19 cellular contexts compared by ENCODE assay signal in the genomic region with DNA sequence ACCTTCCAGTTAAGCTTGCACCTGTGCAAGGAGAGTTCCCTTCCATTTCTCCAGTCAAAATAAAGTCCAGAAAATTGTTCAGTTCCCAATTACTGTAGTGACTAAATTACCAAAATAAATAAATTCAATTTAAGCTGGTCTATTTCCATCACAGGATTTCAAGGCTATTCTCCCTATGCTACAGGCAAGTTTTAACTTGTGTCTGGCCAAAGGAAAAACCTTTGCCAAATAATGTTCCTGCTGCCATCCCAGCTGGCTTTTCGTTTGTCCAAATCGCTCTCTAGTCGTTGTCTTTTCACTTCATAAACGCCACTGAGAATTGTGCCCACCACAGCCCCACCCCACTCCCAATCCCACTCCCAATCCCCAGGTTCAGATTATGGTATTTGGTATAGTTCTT. TPM values are rescaled to one million over a fixed set of nuclear protein-coding genes. Genes with fewer than 3 reads are reported as not detected.
DNase-seq lines count a peak whose midpoint lies in the region; ATAC-seq and TF ChIP-seq lines count a peak whose summit lies in the region.
"Had no signal": no experiment of that assay in that cellular context is flagged by ENCODE, and none has a peak within 500 bp of the region (broad histone marks: within the 10 kb centered on the region; RNA-seq: fewer than 3 reads in every experiment).

No MANE protein-coding gene starts in this region.

- H3K27ac Mint-ChIP-seq in natural killer cell = no peak overlapping the region
- H3K27ac Mint-ChIP-seq in natural killer cell treated with Interleukin-12 subunit alpha and Interleukin-12 subunit beta and Interleukin-15 and Interleukin-18, amount 100 ng/mL, for 72 hours = no peak overlapping the region
- no peak overlapping the region for H3K27ac Mint-ChIP-seq in neural progenitor cell
- H3K27ac Mint-ChIP-seq: activated CD4-positive, alpha-beta memory T cell treated with anti-CD3 and anti-CD28 coated beads, Interleukin-2, amount 10 ng/mL, durations not matched to agents 7 days and 5 days had no signal

- ATAC-seq in natural killer cell (no peak), esophagus mucosa (no peak), GM18867 (IDR thresholded peaks at IDR 0.05; ENCODE audit: unreplicated experiment) (no peak), GM18870 (IDR thresholded peaks at IDR 0.05; ENCODE audit: unreplicated experiment) (no peak)
- no peak for ATAC-seq in natural killer cell treated with Interleukin-12 subunit alpha and Interleukin-12 subunit beta and Interleukin-15 and Interleukin-18, amount 100 ng/mL, for 72 hours

- H3K4me1 ChIP-seq in neural progenitor cell = peaks cover 6% of the 10 kb centered on the region
- H3K4me1 ChIP-seq: Caco-2 had no signal

- peaks cover 20 to 25% of the 10 kb centered on the region in 2 donors for H3K27me3 Mint-ChIP-seq in natural killer cell (ENCODE audit: low read depth in 2 of 2)
- peaks cover 18 to 30% of the 10 kb centered on the region in 2 donors for H3K27me3 Mint-ChIP-seq in natural killer cell treated with Interleukin-12 subunit alpha and Interleukin-12 subunit beta and Interleukin-15 and Interleukin-18, amount 100 ng/mL, for 72 hours
- H3K27me3 Mint-ChIP-seq in neural progenitor cell (ENCODE audit: insufficient read depth, low read depth) = peaks cover 22% of the 10 kb centered on the region

- peaks cover 4 to 6% of the 10 kb centered on the region in 2 donors for H3K9me3 Mint-ChIP-seq in natural killer cell
- peaks cover 2% of the 10 kb centered on the region for H3K9me3 Mint-ChIP-seq in natural killer cell treated with Interleukin-12 subunit alpha and Interleukin-12 subunit beta and Interleukin-15 and Interleukin-18, amount 100 ng/mL, for 72 hours
- H3K9me3 Mint-ChIP-seq in neural progenitor cell = no peaks in the 10 kb centered on the region
- H3K9me3 Mint-ChIP-seq: activated CD4-positive, alpha-beta memory T cell treated with anti-CD3 and anti-CD28 coated beads, Interleukin-2, amount 10 ng/mL, durations not matched to agents 7 days and 5 days had no signal

- H3K4me3 Mint-ChIP-seq in natural killer cell (peak overlapping the region; percentile 9), neural progenitor cell (peak overlapping the region; percentile 88)
- no peak overlapping the region for H3K4me3 Mint-ChIP-seq in natural killer cell treated with Interleukin-12 subunit alpha and Interleukin-12 subunit beta and Interleukin-15 and Interleukin-18, amount 100 ng/mL, for 72 hours
- H3K4me3 Mint-ChIP-seq: activated CD4-positive, alpha-beta memory T cell treated with anti-CD3 and anti-CD28 coated beads, Interleukin-2, amount 10 ng/mL, durations not matched to agents 7 days and 5 days had no signal

- H3K27ac ChIP-seq in neural progenitor cell = no peak overlapping the region
- H3K27ac ChIP-seq: HL-60 had no signal

- H3K4me1 Mint-ChIP-seq in natural killer cell = peaks cover 0 to 5% of the 10 kb centered on the region in 2 donors
- H3K4me1 Mint-ChIP-seq in natural killer cell treated with Interleukin-12 subunit alpha and Interleukin-12 subunit beta and Interleukin-15 and Interleukin-18, amount 100 ng/mL, for 72 hours (ENCODE audit: low read depth in 2 of 2) = peaks cover 0 to 3% of the 10 kb centered on the region in 2 donors
- peaks cover 18% of the 10 kb centered on the region for H3K4me1 Mint-ChIP-seq in neural progenitor cell

- H3K4me2 ChIP-seq in neural progenitor cell = peak overlapping the region; percentile 86

- H3K4me3 ChIP-seq in fibroblast of pulmonary artery (replicated peaks; ENCODE audit: low read depth, low read length) (peak overlapping the region; percentile 61), neural progenitor cell (peak overlapping the region; percentile 50)

- peaks cover 16% of the 10 kb centered on the region for H4K20me1 ChIP-seq in neural progenitor cell (ENCODE audit: low read depth)

- H3K9me3 ChIP-seq in neural progenitor cell (ENCODE audit: low read depth) = no peaks in the 10 kb centered on the region
- H3K9me3 ChIP-seq: Caco-2 had no signal

- H2AFZ ChIP-seq in neural progenitor cell (replicated peaks) = no peak overlapping the region

- peaks cover 65% of the 10 kb centered on the region for H3K27me3 ChIP-seq in neural progenitor cell

- no peaks in the 10 kb centered on the region for H3K79me2 ChIP-seq in neural progenitor cell (ENCODE audit: low read depth)

- TF ChIP-seq CTCF in natural killer cell (IDR thresholded peaks at IDR 0.05) (no peak), fibroblast of pulmonary artery (IDR thresholded peaks at IDR 0.05; ENCODE audit: low read length, missing control alignments) (no peak), neural progenitor cell (IDR thresholded peaks at IDR 0.05) (no peak)

- no peaks in the 10 kb centered on the region for H3K36me3 ChIP-seq in neural progenitor cell

- H3F3A ChIP-seq in neural progenitor cell (ENCODE audit: low read depth) = peaks cover 21% of the 10 kb centered on the region

- no peak overlapping the region for H3K9ac ChIP-seq in neural progenitor cell

- DNase-seq in natural killer cell = no peak
- no peak for DNase-seq in natural killer cell treated with Interleukin-12 subunit alpha and Interleukin-12 subunit beta and Interleukin-15 and Interleukin-18, amount 100 ng/mL, for 72 hours (ENCODE audit: low spot score)
- DNase-seq in fibroblast of pulmonary artery (ENCODE audit: low read depth) = no peak
- no peak for DNase-seq in neural progenitor cell (ENCODE audit: low spot score)
- DNase-seq in pons (ENCODE audit: low spot score) = no peak
- DNase-seq: ACHN; activated CD4-positive, alpha-beta memory T cell treated with anti-CD3 and anti-CD28 coated beads, Interleukin-2, amount 10 ng/mL, durations not matched to agents 7 days and 5 days; activated naive CD4-positive, alpha-beta T cell; Caco-2; erythroblast; GOT3; RPMI8226; stimulated activated CD4-positive, alpha-beta T cell treated with anti-CD3 and anti-CD28 coated beads, Interleukin-15, amount 100 ng/mL, for 24 hours had no signal

- intact Hi-C loops in natural killer cell (cut with micrococcal nuclease) = no loop called here

- H3K36me3 Mint-ChIP-seq in natural killer cell (no peaks in the 10 kb centered on the region), neural progenitor cell (no peaks in the 10 kb centered on the region)
- H3K36me3 Mint-ChIP-seq in natural killer cell treated with Interleukin-12 subunit alpha and Interleukin-12 subunit beta and Interleukin-15 and Interleukin-18, amount 100 ng/mL, for 72 hours = peaks cover 5% of the 10 kb centered on the region

RNA-seq across cellular contexts. Expression of gene KCTD8, which starts 2.4 kb away (rescaled TPM):
- total RNA-seq in natural killer cell (not detected), neural progenitor cell (ENCODE audit: low replicate concordance) (0.06 TPM in 1 of 2 replicates, not detected in the other), esophagus mucosa (not detected)
- not detected for total RNA-seq in natural killer cell treated with Interleukin-12 subunit alpha and Interleukin-12 subunit beta and Interleukin-15 and Interleukin-18, amount 100 ng/mL, for 72 hours
- total RNA-seq: activated CD4-positive, alpha-beta memory T cell treated with anti-CD3 and anti-CD28 coated beads, Interleukin-2, amount 10 ng/mL, durations not matched to agents 7 days and 5 days; Caco-2; M059J; myocyte had no signal
